In the genomic region with DNA sequence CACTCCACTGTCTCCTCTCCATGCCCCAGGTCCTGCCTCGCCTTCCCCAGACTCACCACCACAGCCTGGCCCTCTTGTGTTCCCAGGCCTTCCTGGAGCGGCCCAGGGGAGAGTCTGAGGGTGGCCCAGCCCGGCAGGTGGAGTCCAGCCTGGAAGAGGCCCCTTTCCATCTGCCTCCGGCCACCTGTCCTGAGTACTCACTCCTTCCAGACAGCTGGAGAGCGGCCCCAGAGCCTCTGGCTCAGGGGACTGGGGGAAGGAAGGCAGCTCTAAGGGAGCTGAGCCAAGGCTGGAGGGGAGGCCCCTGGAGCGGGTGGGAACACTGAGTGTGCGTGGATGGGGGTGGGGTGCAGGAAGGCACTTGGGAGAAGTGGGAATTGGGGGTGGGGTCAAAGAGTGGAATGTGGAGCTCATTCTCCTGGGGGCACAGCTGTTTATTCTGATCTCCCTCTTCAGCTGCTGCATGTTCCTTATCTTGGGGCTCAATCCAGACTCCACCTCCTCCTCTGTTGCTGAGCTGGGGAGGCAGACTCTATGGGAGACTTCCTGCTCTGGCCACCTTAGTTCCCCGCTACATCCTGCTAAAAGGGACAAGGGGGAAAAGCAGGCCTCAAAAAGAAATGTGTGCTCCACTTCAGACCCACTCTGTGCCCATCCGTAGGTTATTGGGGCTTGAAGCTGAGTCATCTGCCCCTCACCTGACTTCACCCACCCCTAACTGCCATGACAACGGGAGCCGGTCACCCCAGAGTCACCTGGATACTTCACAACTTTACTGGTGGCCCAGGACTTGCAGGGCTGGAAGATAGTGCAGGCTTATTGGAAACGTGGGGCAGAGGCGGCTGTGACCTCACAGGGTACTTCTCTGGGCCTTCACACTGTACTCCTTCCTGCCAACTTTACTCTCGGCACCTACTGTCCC, we compare ENCODE assay signal across 8 cellular contexts. TPM values are rescaled to one million over a fixed set of nuclear protein-coding genes. Genes with fewer than 3 reads are reported as not detected.
A peak's percentile ranks its signal among the peaks of the same experiment; 100 is the strongest.
DNase-seq lines count a peak whose midpoint lies in the region; ATAC-seq, FAIRE-seq and TF ChIP-seq lines count a peak whose summit lies in the region.

No MANE protein-coding gene starts in this region.

- H3K36me3 Mint-ChIP-seq in CD8-positive, alpha-beta T cell: peaks cover 77% of the 10 kb centered on the region
- no peaks in the 10 kb centered on the region for H3K36me3 Mint-ChIP-seq in natural killer cell treated with Interleukin-12 subunit alpha and Interleukin-12 subunit beta and Interleukin-15 and Interleukin-18, amount 100 ng/mL, for 72 hours

- in situ Hi-C loops in brain microvascular endothelial cell (cut with HindIII; ENCODE audit: low pct_ligation_motif_present, low sequenced_read_pairs): loop anchor here (25.0 kb wide), 1 partner anchor 244 kb away; the partner anchor contains the start of genes FRS3, PRICKLE4 and TOMM6

- H3K4me2 ChIP-seq in PC-9: peak overlapping the region; percentile 11

- H3K27ac Mint-ChIP-seq in CD8-positive, alpha-beta T cell: peak overlapping the region; percentile 95
- H3K27ac Mint-ChIP-seq in natural killer cell treated with Interleukin-12 subunit alpha and Interleukin-12 subunit beta and Interleukin-15 and Interleukin-18, amount 100 ng/mL, for 72 hours: peak overlapping the region; percentile 98 to 100

- POLR2A ChIA-PET in CD8-positive, alpha-beta T cell (lab: Charles Lee): interaction anchor here (0.8 to 1.3 kb wide), 6 partner anchors 9 to 67 kb away, joined by 3 to 5 read pairs (median 3); no protein-coding TSS in a partner anchor
- POLR2A ChIA-PET in PC-9 (lab: Charles Lee; ENCODE audit: unreplicated experiment): interaction anchor here (0.6 to 0.7 kb wide), 4 partner anchors 20 to 533 kb away, joined by 4 to 31 read pairs (median 20); partner anchors contain the start of genes TAF8 and UBR2

- no peaks in the 10 kb centered on the region for H3K9me3 Mint-ChIP-seq in CD8-positive, alpha-beta T cell
- peaks cover 3% of the 10 kb centered on the region for H3K9me3 Mint-ChIP-seq in natural killer cell treated with Interleukin-12 subunit alpha and Interleukin-12 subunit beta and Interleukin-15 and Interleukin-18, amount 100 ng/mL, for 72 hours

- no peak overlapping the region for H2AFZ ChIP-seq in PC-9

- peak in 3 of 7 experiments; percentile 41 to 47 (median 43) for DNase-seq in CD8-positive, alpha-beta T cell
- DNase-seq in PC-9 (peak in 1 of 2 experiments; percentile 71), brain microvascular endothelial cell (peak; percentile 33), DMS114 treated with DMSO at 0.1 percent for 48 hours (lab: John Stamatoyannopoulos, UW; ENCODE audit: unreplicated experiment) (no peak), RCC 7860 (ENCODE audit: low spot score) (no peak), retina (no peak)
- no peak for DNase-seq in natural killer cell treated with Interleukin-12 subunit alpha and Interleukin-12 subunit beta and Interleukin-15 and Interleukin-18, amount 100 ng/mL, for 72 hours (ENCODE audit: low spot score)

- H3K27me3 ChIP-seq in CD8-positive, alpha-beta T cell (ENCODE audit: insufficient read depth, low read length): no peaks in the 10 kb centered on the region
- H3K27me3 ChIP-seq in PC-9 (ENCODE audit: insufficient read depth, low read depth) (no peaks in the 10 kb centered on the region), brain microvascular endothelial cell (replicated peaks) (no peaks in the 10 kb centered on the region)

- CTCF ChIA-PET in CD8-positive, alpha-beta T cell (lab: Charles Lee): interaction anchor here (0.5 to 7.6 kb wide), 5 partner anchors 12 to 185 kb away, joined by 3 to 64 read pairs (median 3); no protein-coding TSS in a partner anchor
- CTCF ChIA-PET in PC-9 (lab: Charles Lee): interaction anchor here (0.5 to 1.4 kb wide), 3 partner anchors 13 to 110 kb away, joined by 3 to 24 read pairs (median 5); partner anchors contain the start of genes BYSL and MED20

- peaks cover 26% of the 10 kb centered on the region for H3K36me3 ChIP-seq in CD8-positive, alpha-beta T cell (ENCODE audit: insufficient read depth, low read length)
- no peaks in the 10 kb centered on the region for H3K36me3 ChIP-seq in PC-9 (ENCODE audit: low read depth)
- no peaks in the 10 kb centered on the region for H3K36me3 ChIP-seq in brain microvascular endothelial cell (replicated peaks)

- no TSS peak for BruUV-seq in PC-9 (replicated peaks; lab: Mats Ljungman, UMichigan)

- no peaks in the 10 kb centered on the region for H3K9me2 ChIP-seq in PC-9 (ENCODE audit: insufficient read depth)

- no peak for FAIRE-seq in RCC 7860 (lab: Jason Lieb, UNC)

- peaks cover 79% of the 10 kb centered on the region for H3K4me1 ChIP-seq in CD8-positive, alpha-beta T cell (ENCODE audit: insufficient read depth, low read length)
- peaks cover 14% of the 10 kb centered on the region for H3K4me1 ChIP-seq in PC-9 (replicated peaks; ENCODE audit: insufficient read depth)

- peak overlapping the region; percentile 13 for H3K27ac ChIP-seq in CD8-positive, alpha-beta T cell (ENCODE audit: low read depth, low read length)
- H3K27ac ChIP-seq in PC-9 (no peak overlapping the region), brain microvascular endothelial cell (no peak overlapping the region)

- H4K20me1 ChIP-seq in PC-9 (ENCODE audit: insufficient read depth): no peaks in the 10 kb centered on the region

- peak overlapping the region; percentile 73 for H3K4me3 Mint-ChIP-seq in CD8-positive, alpha-beta T cell
- peak overlapping the region; percentile 68 for H3K4me3 Mint-ChIP-seq in natural killer cell treated with Interleukin-12 subunit alpha and Interleukin-12 subunit beta and Interleukin-15 and Interleukin-18, amount 100 ng/mL, for 72 hours

- ATAC-seq in CD8-positive, alpha-beta T cell: peak; percentile 55
- peak; percentile 66 to 67 for ATAC-seq in natural killer cell treated with Interleukin-12 subunit alpha and Interleukin-12 subunit beta and Interleukin-15 and Interleukin-18, amount 100 ng/mL, for 72 hours
- ATAC-seq in GM19463 (IDR thresholded peaks at IDR 0.05; ENCODE audit: unreplicated experiment): no peak

- H3K4me1 Mint-ChIP-seq in CD8-positive, alpha-beta T cell (ENCODE audit: low read depth): peaks cover 80% of the 10 kb centered on the region
- peaks cover 70 to 72% of the 10 kb centered on the region in 2 donors for H3K4me1 Mint-ChIP-seq in natural killer cell treated with Interleukin-12 subunit alpha and Interleukin-12 subunit beta and Interleukin-15 and Interleukin-18, amount 100 ng/mL, for 72 hours (ENCODE audit: low read depth in 2 of 2)

- H3K4me3 ChIP-seq in CD8-positive, alpha-beta T cell (ENCODE audit: low read depth, low read length): peak overlapping the region; percentile 23
- H3K4me3 ChIP-seq in PC-9 (no peak overlapping the region), brain microvascular endothelial cell (ENCODE audit: low read depth, low read length) (no peak overlapping the region)

- H3K9me3 ChIP-seq in CD8-positive, alpha-beta T cell (ENCODE audit: low read length): no peaks in the 10 kb centered on the region
- no peaks in the 10 kb centered on the region for H3K9me3 ChIP-seq in PC-9 (ENCODE audit: insufficient read depth, low read depth)

- intact Hi-C loops in CD8-positive, alpha-beta T cell (cut with DNase I, micrococcal nuclease): loop anchor here in 1 of 2 experiments (1.0 kb wide), 1 partner anchor 9 kb away; no protein-coding TSS in a partner anchor
- intact Hi-C loops in PC-9 (cut with micrococcal nuclease; ENCODE audit: unreplicated experiment): no loop called here

- no peaks in the 10 kb centered on the region for H3F3A ChIP-seq in PC-9 (ENCODE audit: insufficient read depth, low read depth)

- H3K79me2 ChIP-seq in PC-9 (ENCODE audit: low read depth): no peaks in the 10 kb centered on the region

- TF ChIP-seq CTCF in CD8-positive, alpha-beta T cell (IDR thresholded peaks at IDR 0.05): no peak
- TF ChIP-seq CTCF in PC-9 (conservative IDR thresholded peaks at IDR 0.05): no peak
- no peak for TF ChIP-seq CTCF in brain microvascular endothelial cell (IDR thresholded peaks at IDR 0.05; ENCODE audit: low read depth, low read length, missing control alignments)

- no peaks in the 10 kb centered on the region for H3K27me3 Mint-ChIP-seq in CD8-positive, alpha-beta T cell (ENCODE audit: low read depth)
- no peaks in the 10 kb centered on the region for H3K27me3 Mint-ChIP-seq in natural killer cell treated with Interleukin-12 subunit alpha and Interleukin-12 subunit beta and Interleukin-15 and Interleukin-18, amount 100 ng/mL, for 72 hours

RNA-seq across cellular contexts. Expression of gene TAF8, which starts 19.5 kb away (rescaled TPM):
- total RNA-seq in CD8-positive, alpha-beta T cell: 10 to 100 TPM; 24.6 to 33.3 TPM
- 35.6 and 38.4 TPM in 2 replicates for total RNA-seq in PC-9 (2021)
- total RNA-seq in natural killer cell treated with Interleukin-12 subunit alpha and Interleukin-12 subunit beta and Interleukin-15 and Interleukin-18, amount 100 ng/mL, for 72 hours: 10 to 100 TPM; 38.7 to 44.1 TPM
